ENCODE assay signal across 8 cellular contexts in the genomic region with DNA sequence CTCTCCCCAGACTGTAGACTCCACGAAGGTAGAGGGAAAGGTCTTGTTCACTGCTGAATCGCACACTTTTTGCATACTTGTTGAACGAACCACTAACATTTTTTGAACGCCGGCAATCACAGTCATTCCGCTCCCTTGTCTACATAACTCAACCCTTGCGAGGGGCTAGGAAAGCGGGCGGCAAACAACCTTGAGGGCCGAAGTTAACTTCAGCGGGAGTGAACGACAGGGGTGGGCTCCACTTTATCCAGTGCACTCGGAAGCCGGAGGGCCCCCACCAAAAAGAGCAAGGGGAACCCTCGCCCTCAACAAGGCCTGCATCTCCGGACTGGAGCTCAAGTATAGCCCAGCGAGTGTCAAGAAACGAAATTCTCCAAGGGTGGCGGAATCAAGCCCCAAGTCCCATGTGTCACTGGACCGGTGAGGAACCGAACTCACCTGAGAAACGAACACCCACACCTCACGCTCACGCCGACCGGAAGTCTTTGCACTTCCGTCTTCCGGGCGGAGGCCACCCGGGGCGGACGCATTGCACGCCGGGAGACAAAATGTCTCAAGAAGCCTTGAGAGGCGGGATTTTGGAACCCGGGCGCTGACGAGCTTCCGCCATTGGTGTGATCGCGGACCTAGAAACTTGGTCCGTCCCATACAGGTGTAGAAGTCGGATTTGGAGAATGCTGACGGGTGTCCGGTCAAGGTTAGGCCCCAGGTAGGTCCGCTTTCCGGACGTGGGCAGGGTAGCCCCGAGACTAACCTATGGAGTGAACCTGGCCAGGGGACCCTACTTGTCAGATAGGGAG. TPM values are rescaled to one million over a fixed set of nuclear protein-coding genes. Genes with fewer than 3 reads are reported as not detected.
A peak's percentile ranks its signal among the peaks of the same experiment; 100 is the strongest.
DNase-seq lines count a peak whose midpoint lies in the region; ATAC-seq and TF ChIP-seq lines count a peak whose summit lies in the region.

A gene (minus strand): TSS at position 484 of the 800 bp plus-strand sequence. CDS start 1,644 bp downstream, outside the sequence.

- WGBS in lower leg skin, 2 donors = 0% methylated on average over 45 to 46 of the region's 49 CpGs

- peak; percentile 22 to 87 (median 76) for DNase-seq in C1 segment of cervical spinal cord (lab: John Stamatoyannopoulos, UW)
- peak; percentile 94 for DNase-seq in NCI-H748 (lab: John Stamatoyannopoulos, UW; ENCODE audit: unreplicated experiment)
- DNase-seq in activated CD4-positive, alpha-beta T cell treated with anti-CD3 and anti-CD28 coated beads, Interleukin-2, amount 50 U/mL, for 48 hours = peak; percentile 88 to 91
- peak; percentile 93 for DNase-seq in ecto neural progenitor cell (ENCODE audit: low spot score)
- peak; percentile 88 to 97 for DNase-seq in lower leg skin (ENCODE audit: low spot score in 2 of 2)
- DNase-seq in stimulated activated CD4-positive, alpha-beta T cell treated with anti-CD3 and anti-CD28 coated beads, Interleukin-4, amount 100 ng/mL, for 4 hours = peak; percentile 85 to 92

- TF ChIP-seq CTCF in lower leg skin (IDR thresholded peaks at IDR 0.05) = no peak

- intact Hi-C loops in lower leg skin (cut with DNase I; ENCODE audit: low total_unique reads) = no loop called here

- TF ChIP-seq POLR2A in lower leg skin (IDR thresholded peaks at IDR 0.05) = peak in 1 of 2 donors; percentile 35

- ATAC-seq in GM19324 (IDR thresholded peaks at IDR 0.05; ENCODE audit: low FRiP score, unreplicated experiment) (peak; percentile 100), HG03469 (IDR thresholded peaks at IDR 0.05; ENCODE audit: unreplicated experiment) (peak; percentile 92)

- H3K4me3 ChIP-seq in lower leg skin (ENCODE audit: low read depth, poor library complexity, severe bottlenecking) = peak within 1 kb of the TSS; percentile 92

RNA-seq across cellular contexts. Expression of the gene that starts here (rescaled TPM):
- total RNA-seq in lower leg skin = 1 to 10 TPM; 1.3 to 6.0 (median 4.6) TPM

Comparison
In these comparisons a context has a peak if more than half of its experiments do, and no peak if none do; other contexts are left out.
1. Peak in every context shown above with its lines: DNase-seq, ATAC-seq and H3K4me3 ChIP-seq.